In the genomic region with DNA sequence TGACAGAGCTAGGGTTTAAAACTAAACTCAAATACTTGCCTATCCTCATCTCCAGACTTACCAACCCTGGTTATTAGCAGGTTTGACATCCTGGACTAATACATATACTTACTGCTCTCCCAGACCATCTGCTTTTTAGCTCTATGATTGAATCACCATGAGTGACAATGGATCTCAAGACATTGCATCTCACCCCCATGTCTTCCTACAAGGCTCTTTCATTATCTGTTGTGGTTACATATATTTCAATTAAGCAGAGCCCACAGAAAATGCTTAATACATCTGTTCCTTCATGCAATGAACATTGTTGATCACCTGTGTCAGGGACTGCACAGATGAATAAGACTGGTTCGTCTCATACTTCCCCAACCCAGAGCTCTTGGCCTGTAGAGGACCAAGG, we compare ENCODE assay signal across 19 cellular contexts. TPM values are rescaled to one million over a fixed set of nuclear protein-coding genes. Genes with fewer than 3 reads are reported as not detected.
A peak's percentile ranks its signal among the peaks of the same experiment; 100 is the strongest.
DNase-seq lines count a peak whose midpoint lies in the region; ATAC-seq, FAIRE-seq and TF ChIP-seq lines count a peak whose summit lies in the region.
"Had no signal": no experiment of that assay in that cellular context is flagged by ENCODE, and none has a peak within 500 bp of the region (broad histone marks: within the 10 kb centered on the region; RNA-seq: fewer than 3 reads in every experiment).

No MANE protein-coding gene starts in this region.

- H3K4me1 ChIP-seq in GM12878 (ENCODE audit: control insufficient read depth, insufficient read depth, low read length) = peaks cover 10% of the 10 kb centered on the region
- H3K4me1 ChIP-seq: spleen, transverse colon had no signal

- no peak for DNase-seq in activated CD8-positive, alpha-beta T cell treated with anti-CD3 and anti-CD28 coated beads for 36 hours
- DNase-seq in activated CD8-positive, alpha-beta T cell treated with anti-CD3 and anti-CD28 coated beads, Interleukin-2, amount 10 ng/mL, durations not matched to agents 7 days and 5 days = no peak
- DNase-seq in GM12878 (ENCODE audit: low read depth, low spot score) (no peak), D341Med (ENCODE audit: low spot score) (no peak), DMS 273 (lab: John Stamatoyannopoulos, UW; ENCODE audit: unreplicated experiment) (no peak)
- no peak for DNase-seq in stimulated activated naive CD8-positive, alpha-beta T cell treated with anti-CD3 and anti-CD28 coated beads, Interleukin-15, amount 100 ng/mL, for 72 hours
- DNase-seq: dermis blood vessel endothelial cell, mammary epithelial cell, NCI-H526, spleen, T-helper 17 cell had no signal

- CTCF ChIA-PET in activated CD8-positive, alpha-beta T cell treated with anti-CD3 and anti-CD28 coated beads for 36 hours (lab: Charles Lee) = interaction anchor here (0.6 to 1.4 kb wide), 6 partner anchors 13 to 498 kb away, joined by 3 to 6 read pairs (median 3); no protein-coding TSS in a partner anchor
- CTCF ChIA-PET in activated CD8-positive, alpha-beta T cell treated with anti-CD3 and anti-CD28 coated beads, Interleukin-2, amount 10 ng/mL, durations not matched to agents 7 days and 5 days (lab: Charles Lee) = interaction anchor here (1.0 to 1.3 kb wide), 4 partner anchors 10 to 79 kb away, joined by 3 to 5 read pairs (median 3); partner anchors contain the start of gene SAMD3
- CTCF ChIA-PET in GM12878 (lab: Yijun Ruan, JAX) = interaction anchor here (0.7 to 2.2 kb wide), 6 partner anchors 8 to 79 kb away, joined by 3 to 7 read pairs (median 4); no protein-coding TSS in a partner anchor

- TF ChIP-seq EP300 in GM12878 (IDR thresholded peaks at IDR 0.05; ENCODE audit: borderline replicate concordance in 1 of 2, control insufficient read depth in 1 of 2, low read depth in 2 of 2, low read length in 2 of 2) = no peak

- FAIRE-seq in GM12878 (lab: Jason Lieb, UNC) = no peak
- FAIRE-seq: A204.1 had no signal

- H3K9me3 ChIP-seq in GM12878 (replicated peaks; ENCODE audit: control insufficient read depth, insufficient read depth, low read length) = no peaks in the 10 kb centered on the region
- H3K9me3 ChIP-seq: transverse colon had no signal

- H3K27ac Mint-ChIP-seq in activated CD8-positive, alpha-beta T cell treated with anti-CD3 and anti-CD28 coated beads for 36 hours = peak overlapping the region; percentile 73
- no peak overlapping the region for H3K27ac Mint-ChIP-seq in activated CD8-positive, alpha-beta T cell treated with anti-CD3 and anti-CD28 coated beads, Interleukin-2, amount 10 ng/mL, durations not matched to agents 7 days and 5 days
- peak overlapping the region in 1 of 2 donors; percentile 30 for H3K27ac Mint-ChIP-seq in stimulated activated naive CD8-positive, alpha-beta T cell treated with anti-CD3 and anti-CD28 coated beads, Interleukin-15, amount 100 ng/mL, for 72 hours
- H3K27ac Mint-ChIP-seq: B cell had no signal

- no peaks in the 10 kb centered on the region for H3K79me2 ChIP-seq in GM12878 (ENCODE audit: control insufficient read depth, insufficient read depth, low read length)

- TF ChIP-seq POLR2A in GM12878 (IDR thresholded peaks at IDR 0.05; ENCODE audit: low read depth, low read length) = no peak

- H3K36me3 ChIP-seq in GM12878 (ENCODE audit: control insufficient read depth in 2 of 2, insufficient read depth in 2 of 2, low read length in 1 of 2) = no peaks in the 10 kb centered on the region
- H3K36me3 ChIP-seq: cardiac muscle cell, spleen, transverse colon had no signal

- no peak overlapping the region for H3K4me3 Mint-ChIP-seq in activated CD8-positive, alpha-beta T cell treated with anti-CD3 and anti-CD28 coated beads for 36 hours
- H3K4me3 Mint-ChIP-seq in activated CD8-positive, alpha-beta T cell treated with anti-CD3 and anti-CD28 coated beads, Interleukin-2, amount 10 ng/mL, durations not matched to agents 7 days and 5 days = no peak overlapping the region
- peak overlapping the region; percentile 34 to 77 for H3K4me3 Mint-ChIP-seq in stimulated activated naive CD8-positive, alpha-beta T cell treated with anti-CD3 and anti-CD28 coated beads, Interleukin-15, amount 100 ng/mL, for 72 hours
- H3K4me3 Mint-ChIP-seq: B cell, T-helper 17 cell had no signal

- no peak for TF ChIP-seq RAD21 in GM12878 (IDR thresholded peaks at IDR 0.05; ENCODE audit: insufficient read depth, low read depth, low read length)

- H4K20me1 ChIP-seq in GM12878 (ENCODE audit: control insufficient read depth, insufficient read depth) = no peaks in the 10 kb centered on the region

- peaks cover 9% of the 10 kb centered on the region for H3K36me3 Mint-ChIP-seq in activated CD8-positive, alpha-beta T cell treated with anti-CD3 and anti-CD28 coated beads for 36 hours (ENCODE audit: low read depth)
- H3K36me3 Mint-ChIP-seq in activated CD8-positive, alpha-beta T cell treated with anti-CD3 and anti-CD28 coated beads, Interleukin-2, amount 10 ng/mL, durations not matched to agents 7 days and 5 days (ENCODE audit: low read depth) = peaks cover 69% of the 10 kb centered on the region

- 5% methylated on average over 1 of the region's 1 CpG for WGBS in GM12878 (ENCODE audit: insufficient coverage, insufficient replicate concordance, low lambda C conversion rate, missing lambda C conversion rate)

- RAD21 ChIA-PET in GM12878 (lab: Charles Lee; ENCODE audit: unreplicated experiment) = interaction anchor here (0.6 to 0.8 kb wide), 2 partner anchors 15 to 117 kb away, joined by 3 read pairs; no protein-coding TSS in a partner anchor

- peaks cover 2% of the 10 kb centered on the region for H3K9me3 Mint-ChIP-seq in activated CD8-positive, alpha-beta T cell treated with anti-CD3 and anti-CD28 coated beads for 36 hours
- no peaks in the 10 kb centered on the region for H3K9me3 Mint-ChIP-seq in activated CD8-positive, alpha-beta T cell treated with anti-CD3 and anti-CD28 coated beads, Interleukin-2, amount 10 ng/mL, durations not matched to agents 7 days and 5 days (ENCODE audit: insufficient read depth)
- no peaks in the 10 kb centered on the region for H3K9me3 Mint-ChIP-seq in stimulated activated naive CD8-positive, alpha-beta T cell treated with anti-CD3 and anti-CD28 coated beads, Interleukin-15, amount 100 ng/mL, for 72 hours

- SMC1A ChIA-PET in GM12878 (lab: Charles Lee; ENCODE audit: uncharacterized antibody, unreplicated experiment) = interaction anchor here (0.6 to 2.1 kb wide), 5 partner anchors 9 to 523 kb away, joined by 3 to 10 read pairs (median 4); no protein-coding TSS in a partner anchor

- H3K4me3 ChIP-seq in GM12878 = no peak overlapping the region
- H3K4me3 ChIP-seq: cardiac muscle cell, spleen, transverse colon had no signal

- intact Hi-C loops in activated CD8-positive, alpha-beta T cell treated with anti-CD3 and anti-CD28 coated beads for 36 hours (cut with micrococcal nuclease) = no loop called here
- intact Hi-C loops in GM12878 (cut with micrococcal nuclease; ENCODE audit: unreplicated experiment) = no loop called here

- POLR2A ChIA-PET in activated CD8-positive, alpha-beta T cell treated with anti-CD3 and anti-CD28 coated beads for 36 hours (lab: Charles Lee) = interaction anchor here (0.9 to 1.1 kb wide), 2 partner anchors 12 to 15 kb away, joined by 3 to 4 read pairs; no protein-coding TSS in a partner anchor
- POLR2A ChIA-PET in activated CD8-positive, alpha-beta T cell treated with anti-CD3 and anti-CD28 coated beads, Interleukin-2, amount 10 ng/mL, durations not matched to agents 7 days and 5 days (lab: Charles Lee) = interaction anchor here (1.4 kb wide), 2 partner anchors 9 to 16 kb away, joined by 4 to 7 read pairs; no protein-coding TSS in a partner anchor
- POLR2A ChIA-PET in GM12878 (lab: Charles Lee) = interaction anchor here (0.6 kb wide), 1 partner anchor 1195 kb away, joined by 3 read pairs; no protein-coding TSS in a partner anchor

- TF ChIP-seq CTCF in activated CD8-positive, alpha-beta T cell treated with anti-CD3 and anti-CD28 coated beads for 36 hours (IDR thresholded peaks at IDR 0.05) = no peak
- TF ChIP-seq CTCF in GM12878 (IDR thresholded peaks at IDR 0.05 in 2 of 3, conservative IDR thresholded peaks at IDR 0.05 in 1 of 3; ENCODE audit: control insufficient read depth in 2 of 3, extremely low read depth in 1 of 3, insufficient read depth in 1 of 3, low read depth in 3 of 3, low read length in 3 of 3) = no peak

- BruUV-seq in GM12878 (replicated peaks; lab: Mats Ljungman, UMichigan) = no TSS peak

- peak overlapping the region; percentile 54; the same call in 1 of the 2 replicates for H3K4me2 ChIP-seq in GM12878 (ENCODE audit: control insufficient read depth, insufficient read depth)

- no peak overlapping the region for H2AFZ ChIP-seq in GM12878 (ENCODE audit: control insufficient read depth, low read depth, low read length)

- no peaks in the 10 kb centered on the region for H3K27me3 Mint-ChIP-seq in activated CD8-positive, alpha-beta T cell treated with anti-CD3 and anti-CD28 coated beads for 36 hours
- H3K27me3 Mint-ChIP-seq in activated CD8-positive, alpha-beta T cell treated with anti-CD3 and anti-CD28 coated beads, Interleukin-2, amount 10 ng/mL, durations not matched to agents 7 days and 5 days (ENCODE audit: low read depth) = no peaks in the 10 kb centered on the region
- no peaks in the 10 kb centered on the region for H3K27me3 Mint-ChIP-seq in stimulated activated naive CD8-positive, alpha-beta T cell treated with anti-CD3 and anti-CD28 coated beads, Interleukin-15, amount 100 ng/mL, for 72 hours
- H3K27me3 Mint-ChIP-seq: B cell, T-helper 17 cell had no signal

- H3K9ac ChIP-seq in GM12878 (ENCODE audit: control insufficient read depth, insufficient read depth, low read length) = no peak overlapping the region

- H3K4me1 Mint-ChIP-seq in activated CD8-positive, alpha-beta T cell treated with anti-CD3 and anti-CD28 coated beads for 36 hours (ENCODE audit: low read depth) = peaks cover 47% of the 10 kb centered on the region
- peaks cover 14% of the 10 kb centered on the region for H3K4me1 Mint-ChIP-seq in activated CD8-positive, alpha-beta T cell treated with anti-CD3 and anti-CD28 coated beads, Interleukin-2, amount 10 ng/mL, durations not matched to agents 7 days and 5 days (ENCODE audit: low read depth)
- peaks cover 50% of the 10 kb centered on the region for H3K4me1 Mint-ChIP-seq in stimulated activated naive CD8-positive, alpha-beta T cell treated with anti-CD3 and anti-CD28 coated beads, Interleukin-15, amount 100 ng/mL, for 72 hours

- no peaks in the 10 kb centered on the region for H3K27me3 ChIP-seq in GM12878 (replicated peaks in 1 of 2; ENCODE audit: control insufficient read depth in 2 of 2, insufficient read depth in 2 of 2, low read length in 1 of 2)
- H3K27me3 ChIP-seq: cardiac muscle cell, spleen, transverse colon had no signal

- in situ Hi-C loops in GM12878 (cut with MboI) = no loop called here

- ATAC-seq in activated CD8-positive, alpha-beta T cell treated with anti-CD3 and anti-CD28 coated beads for 36 hours = peak; percentile 21
- ATAC-seq in activated CD8-positive, alpha-beta T cell treated with anti-CD3 and anti-CD28 coated beads, Interleukin-2, amount 10 ng/mL, durations not matched to agents 7 days and 5 days = no peak
- ATAC-seq in HG02798 (IDR thresholded peaks at IDR 0.05; ENCODE audit: poor library complexity, unreplicated experiment) = peak; percentile 14
- ATAC-seq in GM12878 = peak; percentile 28; the same call in 2 of the 3 replicates
- peak; percentile 47 for ATAC-seq in stimulated activated naive CD8-positive, alpha-beta T cell treated with anti-CD3 and anti-CD28 coated beads, Interleukin-15, amount 100 ng/mL, for 72 hours
- ATAC-seq in GM19351 (IDR thresholded peaks at IDR 0.05; ENCODE audit: unreplicated experiment) = no peak
- ATAC-seq: T-helper 17 cell had no signal

- H3K27ac ChIP-seq in GM12878 (ENCODE audit: control insufficient read depth, insufficient read depth) = 0 out of 2 replicates have a peak overlapping the region, but pooled peaks have one; percentile 2
- H3K27ac ChIP-seq: cardiac muscle cell, HL-60, transverse colon had no signal

RNA-seq across cellular contexts. Expression of gene SAMD3, which starts 19.4 kb away (rescaled TPM):
- total RNA-seq in activated CD8-positive, alpha-beta T cell treated with anti-CD3 and anti-CD28 coated beads for 36 hours = 1 to 10 TPM; 6.4 to 8.7 TPM
- 10 to 100 TPM; 22.1 to 28.9 TPM for total RNA-seq in activated CD8-positive, alpha-beta T cell treated with anti-CD3 and anti-CD28 coated beads, Interleukin-2, amount 10 ng/mL, durations not matched to agents 7 days and 5 days
- 4.7 and 6.5 TPM in 2 replicates for total RNA-seq in GM12878 (2013; cell fraction: nucleolus; rRNA removed)
- total RNA-seq in GM12878 (2014; rRNA removed) (0.33 and 0.40 TPM in 2 replicates), GM12878 (2014; rRNA removed; fragmentation: Illumina TruSeq; extraction: Trizol) (0.14 and 0.31 TPM in 2 replicates), GM12878 (2021) (0.43 and 0.44 TPM in 2 replicates)
- not detected for polyA plus RNA-seq in GM12878 (2011; ENCODE audit: low read depth)
- polyA plus RNA-seq in GM12878 (2011; rRNA removed) (2.3 and 3.0 TPM in 2 replicates), GM12878 (2014; fragmentation: Illumina TruSeq; extraction: Trizol) (0.46 and 0.82 TPM in 2 replicates), GM12878 (2014; fragmentation: Nextera tagmentation; extraction: Ambion mirVana) (under 1 TPM; 0.16 to 0.39 TPM), GM12878 (2014; rRNA removed) (0.04 and 0.27 TPM in 2 replicates), GM12878 (2016; fragmentation: Nextera tagmentation; extraction: Ambion mirVana) (not detected)
- 2.3 and 3.5 TPM in 2 replicates for polyA plus RNA-seq in GM12878 (2011; cell fraction: cytosol; rRNA removed)
- polyA plus RNA-seq in GM12878 (2011; cell fraction: nucleus; rRNA removed) = 2.8 and 5.0 TPM in 2 replicates
- 0.11 TPM in 1 of 2 replicates, not detected in the other for polyA plus RNA-seq in GM12878 (2012)
- polyA minus RNA-seq in GM12878 (2011; rRNA and poly(A)+ RNA removed) = 1.7 and 3.6 TPM in 2 replicates
- polyA minus RNA-seq in GM12878 (2011; cell fraction: cytosol; rRNA and poly(A)+ RNA removed) = not detected in 2 replicates
- polyA minus RNA-seq in GM12878 (2011; cell fraction: nucleus; rRNA and poly(A)+ RNA removed) = 0.85 and 1.1 TPM in 2 replicates
- total RNA-seq: cardiac muscle cell, Daoy, dermis blood vessel endothelial cell, mammary epithelial cell had no signal
- polyA plus RNA-seq: cardiac muscle cell had no signal

Comparison
In these comparisons a context has a peak if more than half of its experiments do, and no peak if none do; other contexts are left out.
1. ATAC-seq: peak in activated CD8-positive, alpha-beta T cell treated with anti-CD3 and anti-CD28 coated beads for 36 hours (single experiment), HG02798 (single experiment), GM12878 (single experiment) and stimulated activated naive CD8-positive, alpha-beta T cell treated with anti-CD3 and anti-CD28 coated beads, Interleukin-15, amount 100 ng/mL, for 72 hours (single experiment); none in activated CD8-positive, alpha-beta T cell treated with anti-CD3 and anti-CD28 coated beads, Interleukin-2, amount 10 ng/mL, durations not matched to agents 7 days and 5 days (single experiment) and GM19351 (single experiment).
2. H3K4me3 Mint-ChIP-seq: peak in stimulated activated naive CD8-positive, alpha-beta T cell treated with anti-CD3 and anti-CD28 coated beads, Interleukin-15, amount 100 ng/mL, for 72 hours (2 of 2); none in activated CD8-positive, alpha-beta T cell treated with anti-CD3 and anti-CD28 coated beads for 36 hours (single experiment) and activated CD8-positive, alpha-beta T cell treated with anti-CD3 and anti-CD28 coated beads, Interleukin-2, amount 10 ng/mL, durations not matched to agents 7 days and 5 days (single experiment).